ENCODE assay signal across 8 cellular contexts in the genomic region with DNA sequence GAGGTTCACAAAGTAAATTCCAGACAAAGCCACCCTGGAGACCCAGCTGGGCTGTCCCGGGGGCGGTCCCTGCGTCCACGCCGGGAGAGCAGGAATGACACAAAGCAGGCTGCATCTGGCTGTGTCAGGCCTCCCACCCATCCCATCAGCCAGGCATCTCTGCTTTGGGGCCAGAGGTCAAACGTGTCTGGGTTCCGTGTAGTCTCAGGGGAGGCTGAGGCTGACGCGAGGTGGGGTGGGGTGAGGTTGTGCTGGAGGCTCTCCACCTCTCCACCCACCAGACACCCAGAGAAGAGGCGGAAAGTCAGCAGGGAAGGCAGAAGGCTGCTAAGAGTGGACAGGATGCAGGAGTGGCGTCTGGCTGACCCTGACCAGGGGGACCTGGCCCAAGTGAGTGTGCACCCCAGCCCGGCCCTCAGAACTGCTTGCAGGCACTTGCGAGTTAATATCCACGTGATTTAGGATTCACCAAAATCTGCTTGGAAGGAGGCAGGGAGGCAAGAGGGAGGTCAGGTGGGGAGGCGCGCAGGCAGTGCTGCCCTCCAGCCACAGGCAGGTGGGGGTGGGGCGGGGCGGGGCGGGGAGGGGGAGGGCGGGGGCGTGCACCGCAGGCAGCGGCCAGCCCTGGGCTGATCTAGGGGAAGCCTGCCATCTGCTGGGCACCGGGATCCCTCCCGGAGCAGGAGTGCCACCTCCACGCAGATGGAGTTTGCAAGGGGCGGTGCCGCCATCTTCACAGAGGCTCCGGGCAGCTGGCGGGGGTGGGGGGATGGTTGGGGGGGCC. TPM values are rescaled to one million over a fixed set of nuclear protein-coding genes. Genes with fewer than 3 reads are reported as not detected.
DNase-seq lines count a peak whose midpoint lies in the region; ATAC-seq and TF ChIP-seq lines count a peak whose summit lies in the region.

No MANE protein-coding gene starts in this region.

- H3K4me3 ChIP-seq in fibroblast of the aortic adventitia (ENCODE audit: low read depth, low read length): peak overlapping the region; percentile 44
- peak overlapping the region; percentile 53 for H3K4me3 ChIP-seq in neural progenitor cell
- H3K4me3 ChIP-seq in stomach smooth muscle (ENCODE audit: low read length in 2 of 2): peak overlapping the region; percentile 69 to 70

- H3K36me3 ChIP-seq in neural progenitor cell (no peaks in the 10 kb centered on the region), stomach smooth muscle (ENCODE audit: control insufficient read depth in 2 of 2, insufficient read depth in 2 of 2, low read length in 2 of 2) (no peaks in the 10 kb centered on the region)

- DNase-seq in Caki2 (ENCODE audit: low read depth): peak; percentile 46
- DNase-seq in LHCN-M2 (ENCODE audit: low read depth): peak; percentile 47
- DNase-seq in RPMI7951 (ENCODE audit: low read depth): peak; percentile 65
- peak; percentile 74 for DNase-seq in fibroblast of the aortic adventitia (ENCODE audit: low read depth)
- DNase-seq in neural progenitor cell (ENCODE audit: low spot score): peak; percentile 91

- H3K4me1 ChIP-seq in neural progenitor cell: peaks cover 31% of the 10 kb centered on the region
- H3K4me1 ChIP-seq in stomach smooth muscle (ENCODE audit: control insufficient read depth, insufficient read depth, low read length): peaks cover 39% of the 10 kb centered on the region

- no peak overlapping the region for H3K27ac Mint-ChIP-seq in activated T-helper 17 cell treated with anti-CD3 and anti-CD28 coated beads, Interleukin-2, amount 50 U/mL, for 72 hours
- H3K27ac Mint-ChIP-seq in neural progenitor cell: no peak overlapping the region

- H3K4me2 ChIP-seq in neural progenitor cell: peak overlapping the region; percentile 94

- H3K27me3 ChIP-seq in neural progenitor cell: peaks cover 11% of the 10 kb centered on the region
- no peaks in the 10 kb centered on the region for H3K27me3 ChIP-seq in stomach smooth muscle (ENCODE audit: control insufficient read depth in 1 of 2, insufficient read depth in 2 of 2, low read length in 2 of 2)

- H3K9me3 ChIP-seq in neural progenitor cell (ENCODE audit: low read depth) (no peaks in the 10 kb centered on the region), stomach smooth muscle (ENCODE audit: control insufficient read depth in 2 of 2, low read length in 2 of 2) (no peaks in the 10 kb centered on the region)

- peak; percentile 84 for ATAC-seq in activated T-helper 17 cell treated with anti-CD3 and anti-CD28 coated beads, Interleukin-2, amount 50 U/mL, for 72 hours (replicated peaks)
- no peak for ATAC-seq in HG03565 (IDR thresholded peaks at IDR 0.05; ENCODE audit: unreplicated experiment)

- H3K4me3 Mint-ChIP-seq in activated T-helper 17 cell treated with anti-CD3 and anti-CD28 coated beads, Interleukin-2, amount 50 U/mL, for 72 hours: peak overlapping the region; percentile 84
- H3K4me3 Mint-ChIP-seq in neural progenitor cell: peak overlapping the region; percentile 29

- no peaks in the 10 kb centered on the region for H3K9me3 Mint-ChIP-seq in activated T-helper 17 cell treated with anti-CD3 and anti-CD28 coated beads, Interleukin-2, amount 50 U/mL, for 72 hours
- no peaks in the 10 kb centered on the region for H3K9me3 Mint-ChIP-seq in neural progenitor cell

- TF ChIP-seq CTCF in fibroblast of the aortic adventitia (IDR thresholded peaks at IDR 0.05; ENCODE audit: insufficient read depth, low read length) (peak; percentile 70), neural progenitor cell (IDR thresholded peaks at IDR 0.05) (peak; percentile 61)

- no peaks in the 10 kb centered on the region for H3K27me3 Mint-ChIP-seq in activated T-helper 17 cell treated with anti-CD3 and anti-CD28 coated beads, Interleukin-2, amount 50 U/mL, for 72 hours
- H3K27me3 Mint-ChIP-seq in neural progenitor cell (ENCODE audit: insufficient read depth, low read depth): peaks cover 5% of the 10 kb centered on the region

- no peaks in the 10 kb centered on the region for H3K36me3 Mint-ChIP-seq in activated T-helper 17 cell treated with anti-CD3 and anti-CD28 coated beads, Interleukin-2, amount 50 U/mL, for 72 hours (ENCODE audit: low read depth)
- peaks cover 5% of the 10 kb centered on the region for H3K36me3 Mint-ChIP-seq in neural progenitor cell

- H4K20me1 ChIP-seq in neural progenitor cell (ENCODE audit: low read depth): peaks cover 68% of the 10 kb centered on the region

- H2AFZ ChIP-seq in neural progenitor cell (replicated peaks): peak overlapping the region; percentile 52

- H3K27ac ChIP-seq in neural progenitor cell: no peak overlapping the region
- H3K27ac ChIP-seq in stomach smooth muscle (ENCODE audit: low read length): no peak overlapping the region

- peaks cover 12% of the 10 kb centered on the region for H3K4me1 Mint-ChIP-seq in activated T-helper 17 cell treated with anti-CD3 and anti-CD28 coated beads, Interleukin-2, amount 50 U/mL, for 72 hours
- peaks cover 50% of the 10 kb centered on the region for H3K4me1 Mint-ChIP-seq in neural progenitor cell

- no peaks in the 10 kb centered on the region for H3F3A ChIP-seq in neural progenitor cell (ENCODE audit: low read depth)

- H3K9ac ChIP-seq in neural progenitor cell: no peak overlapping the region
- no peak overlapping the region for H3K9ac ChIP-seq in stomach smooth muscle (ENCODE audit: low read length in 2 of 2)

- in situ Hi-C loops in Caki2 (cut with HindIII; ENCODE audit: low pct_unique_long_range_greater_than_20kb, low sequenced_read_pairs): no loop called here

- peaks cover 9% of the 10 kb centered on the region for H3K79me2 ChIP-seq in neural progenitor cell (ENCODE audit: low read depth)

RNA-seq across cellular contexts. Expression of gene TBC1D16, which starts 44.3 kb away (rescaled TPM):
- 25.8 and 27.0 TPM in 2 replicates for total RNA-seq in Caki2 (2014; rRNA removed; shearing (Covaris generic); ENCODE audit: low replicate concordance)
- 47.5 and 53.6 TPM in 2 replicates for total RNA-seq in LHCN-M2 (2014; rRNA removed)
- 24.1 TPM for polyA plus RNA-seq in LHCN-M2 (2012)
- total RNA-seq in RPMI7951 (2014; rRNA removed; shearing (Covaris generic)): 8.9 and 10.7 TPM in 2 replicates
- total RNA-seq in activated T-helper 17 cell treated with anti-CD3 and anti-CD28 coated beads, Interleukin-2, amount 50 U/mL, for 72 hours: 1 to 10 TPM; 1.6 to 1.8 TPM
- 33.4 and 37.8 TPM in 2 replicates for total RNA-seq in fibroblast of the aortic adventitia (ENCODE audit: low replicate concordance)
- total RNA-seq in neural progenitor cell (ENCODE audit: low replicate concordance): 21.2 and 34.8 TPM in 2 replicates

RNA-seq across cellular contexts. Expression of gene CCDC40, which starts 45.1 kb away (rescaled TPM):
- 7.2 and 41.3 TPM in 2 replicates for total RNA-seq in Caki2 (2014; rRNA removed; shearing (Covaris generic); ENCODE audit: low replicate concordance)
- total RNA-seq in LHCN-M2 (2014; rRNA removed) (4.5 and 5.7 TPM in 2 replicates), fibroblast of the aortic adventitia (ENCODE audit: low replicate concordance) (3.0 and 5.2 TPM in 2 replicates), neural progenitor cell (ENCODE audit: low replicate concordance) (7.7 and 11.8 TPM in 2 replicates)
- 1.9 TPM for polyA plus RNA-seq in LHCN-M2 (2012)
- total RNA-seq in RPMI7951 (2014; rRNA removed; shearing (Covaris generic)): 1.3 and 1.6 TPM in 2 replicates
- total RNA-seq in activated T-helper 17 cell treated with anti-CD3 and anti-CD28 coated beads, Interleukin-2, amount 50 U/mL, for 72 hours: under 1 TPM in 1 of 2 donors, not detected in 1; 0.69 TPM
